ENCODE assay signal across 15 cellular contexts in genomic region chr15:98942966-98943584, GRCh38.
DNase-seq lines count a peak whose midpoint lies in the region; ATAC-seq and TF ChIP-seq lines count a peak whose summit lies in the region.
"Had no signal": no experiment of that assay in that cellular context is flagged by ENCODE, and none has a peak within 500 bp of the region (broad histone marks: within the 10 kb centered on the region; RNA-seq: fewer than 3 reads in every experiment).

No MANE protein-coding gene starts in this region.

- no peaks in the 10 kb centered on the region for H3K9me3 ChIP-seq in sigmoid colon
- H3K9me3 ChIP-seq: HAP-1 had no signal

- ATAC-seq in WTC11 (no peak), GM21381 (IDR thresholded peaks at IDR 0.05; ENCODE audit: unreplicated experiment) (no peak)
- ATAC-seq: activated CD8-positive, alpha-beta T cell treated with anti-CD3 and anti-CD28 coated beads for 36 hours; stimulated activated effector memory CD8-positive, alpha-beta T cell treated with anti-CD3 and anti-CD28 coated beads, Interleukin-12 subunit alpha, Interleukin-12 subunit beta, amount 100 ng/mL, for 72 hours had no signal

- peak overlapping the region; percentile 6; the same call in 1 of the 2 replicates for H3K27ac Mint-ChIP-seq in WTC11
- H3K27ac Mint-ChIP-seq: activated CD8-positive, alpha-beta T cell treated with anti-CD3 and anti-CD28 coated beads for 36 hours; activated T-helper 2 cell treated with anti-CD3 and anti-CD28 coated beads, Interferon-gamma antibody, Interleukin-2, Interleukin-4, amounts not matched to agents 10 μg/mL and 5 μg/mL and 100 μg/mL, durations not matched to agents 14 hours and 24 hours and 36 hours; memory B cell; stimulated activated effector memory CD8-positive, alpha-beta T cell treated with anti-CD3 and anti-CD28 coated beads, Interleukin-12 subunit alpha, Interleukin-12 subunit beta, amount 100 ng/mL, for 72 hours had no signal

- CTCF ChIA-PET in WTC11 (lab: Charles Lee): interaction anchor here (0.7 kb wide), 1 partner anchor 969 kb away, joined by 3 read pairs; no protein-coding TSS in a partner anchor

- H3K36me3 ChIP-seq in sigmoid colon: peaks cover 3 to 54% (median 27%) of the 10 kb centered on the region in 4 donors

- H3K4me3 ChIP-seq in sigmoid colon: no peak overlapping the region
- H3K4me3 ChIP-seq: HAP-1 had no signal

- no peaks in the 10 kb centered on the region for H3K27me3 ChIP-seq in sigmoid colon

- DNase-seq in WTC11 (ENCODE audit: low spot score): no peak
- peak; percentile 80 for DNase-seq in islet precursor cell
- DNase-seq in sigmoid colon: no peak
- DNase-seq in activated CD8-positive, alpha-beta memory T cell treated with anti-CD3 and anti-CD28 coated beads for 24 hours: no peak
- DNase-seq in DMS153 (lab: John Stamatoyannopoulos, UW): no peak
- no peak for DNase-seq in SHP77 treated with DMSO at 0.1 percent for 48 hours (lab: John Stamatoyannopoulos, UW)
- DNase-seq: activated CD8-positive, alpha-beta T cell treated with anti-CD3 and anti-CD28 coated beads for 36 hours; NCI-H1417; stimulated activated CD4-positive, alpha-beta T cell treated with anti-CD3 and anti-CD28 coated beads, Interleukin-4, amount 100 ng/mL, for 4 hours had no signal

- POLR2A ChIA-PET in WTC11 (lab: Charles Lee): no interaction called here

- no peak overlapping the region for H3K4me3 Mint-ChIP-seq in WTC11
- H3K4me3 Mint-ChIP-seq: activated CD8-positive, alpha-beta T cell treated with anti-CD3 and anti-CD28 coated beads for 36 hours; memory B cell; stimulated activated effector memory CD8-positive, alpha-beta T cell treated with anti-CD3 and anti-CD28 coated beads, Interleukin-12 subunit alpha, Interleukin-12 subunit beta, amount 100 ng/mL, for 72 hours had no signal

- TF ChIP-seq POLR2A in sigmoid colon (IDR thresholded peaks at IDR 0.05): no peak

- no peak for TF ChIP-seq EP300 in sigmoid colon (IDR thresholded peaks at IDR 0.05)

- H3K4me1 ChIP-seq in sigmoid colon: peaks cover 0 to 51% (median 45%) of the 10 kb centered on the region in 4 donors

- TF ChIP-seq CTCF in C4-2B (conservative IDR thresholded peaks at IDR 0.05) (no peak), WTC11 (IDR thresholded peaks at IDR 0.05) (no peak), sigmoid colon (IDR thresholded peaks at IDR 0.05) (no peak)

- H3K27me3 Mint-ChIP-seq in WTC11 (ENCODE audit: low read depth): no peaks in the 10 kb centered on the region
- H3K27me3 Mint-ChIP-seq: activated CD8-positive, alpha-beta T cell treated with anti-CD3 and anti-CD28 coated beads for 36 hours; memory B cell had no signal

- H3K4me1 Mint-ChIP-seq in WTC11: no peaks in the 10 kb centered on the region; the same call in 1 of the 2 replicates
- H3K4me1 Mint-ChIP-seq: memory B cell had no signal

- H3K27ac ChIP-seq in C4-2B (peak overlapping the region; percentile 20), sigmoid colon (peak overlapping the region; percentile 62 to 85 (median 76))

- H3K9me3 Mint-ChIP-seq in WTC11: no peaks in the 10 kb centered on the region
- H3K9me3 Mint-ChIP-seq: activated CD8-positive, alpha-beta T cell treated with anti-CD3 and anti-CD28 coated beads for 36 hours; activated T-helper 2 cell treated with anti-CD3 and anti-CD28 coated beads, Interferon-gamma antibody, Interleukin-2, Interleukin-4, amounts not matched to agents 10 μg/mL and 5 μg/mL and 100 μg/mL, durations not matched to agents 14 hours and 24 hours and 36 hours; memory B cell; stimulated activated effector memory CD8-positive, alpha-beta T cell treated with anti-CD3 and anti-CD28 coated beads, Interleukin-12 subunit alpha, Interleukin-12 subunit beta, amount 100 ng/mL, for 72 hours had no signal

- peaks cover 70% of the 10 kb centered on the region for H3K36me3 Mint-ChIP-seq in WTC11

- 65 to 75% methylated on average over 11 of the region's 11 CpGs for WGBS in sigmoid colon, 2 donors

- intact Hi-C loops in sigmoid colon (cut with DNase I): loop anchor here (10.0 kb wide), 1 partner anchor 272 kb away; no protein-coding TSS in a partner anchor

TF ChIP-seq in WTC11, 78 proteins besides CTCF, POLR2A, EP300 and RAD21:
- TF ChIP-seq, protein P1, sequence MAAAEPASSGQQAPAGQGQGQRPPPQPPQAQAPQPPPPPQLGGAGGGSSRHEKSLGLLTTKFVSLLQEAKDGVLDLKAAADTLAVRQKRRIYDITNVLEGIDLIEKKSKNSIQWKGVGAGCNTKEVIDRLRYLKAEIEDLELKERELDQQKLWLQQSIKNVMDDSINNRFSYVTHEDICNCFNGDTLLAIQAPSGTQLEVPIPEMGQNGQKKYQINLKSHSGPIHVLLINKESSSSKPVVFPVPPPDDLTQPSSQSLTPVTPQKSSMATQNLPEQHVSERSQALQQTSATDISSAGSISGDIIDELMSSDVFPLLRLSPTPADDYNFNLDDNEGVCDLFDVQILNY (CRISPR knock-in tag; IDR thresholded peaks at IDR 0.05): no peak
- TF ChIP-seq HMGA2 (CRISPR knock-in tag; IDR thresholded peaks at IDR 0.05) (no peak), SMAD3 (CRISPR knock-in tag; IDR thresholded peaks at IDR 0.05; ENCODE audit: borderline replicate concordance) (no peak), ZNF423 (CRISPR knock-in tag; IDR thresholded peaks at IDR 0.05) (no peak), ZNF232 (CRISPR knock-in tag; IDR thresholded peaks at IDR 0.05) (no peak), ZNF219 (CRISPR knock-in tag; IDR thresholded peaks at IDR 0.05; ENCODE audit: borderline replicate concordance) (no peak), FOXJ3 (CRISPR knock-in tag; IDR thresholded peaks at IDR 0.05; ENCODE audit: borderline replicate concordance) (no peak), EMX1 (CRISPR knock-in tag; IDR thresholded peaks at IDR 0.05) (no peak), NFATC4 (CRISPR knock-in tag; IDR thresholded peaks at IDR 0.05) (no peak), SOX15 (CRISPR knock-in tag; IDR thresholded peaks at IDR 0.05) (no peak), FOXK1 (CRISPR knock-in tag; IDR thresholded peaks at IDR 0.05) (no peak), ZNF671 (CRISPR knock-in tag; IDR thresholded peaks at IDR 0.05) (no peak), TCF7 (CRISPR knock-in tag; IDR thresholded peaks at IDR 0.05; ENCODE audit: low read depth) (no peak), KAT7 (CRISPR knock-in tag; IDR thresholded peaks at IDR 0.05; ENCODE audit: borderline replicate concordance) (no peak), USF1 (CRISPR knock-in tag; IDR thresholded peaks at IDR 0.05) (no peak), PRRX2 (CRISPR knock-in tag; IDR thresholded peaks at IDR 0.05) (no peak)
- TF ChIP-seq, protein P2, sequence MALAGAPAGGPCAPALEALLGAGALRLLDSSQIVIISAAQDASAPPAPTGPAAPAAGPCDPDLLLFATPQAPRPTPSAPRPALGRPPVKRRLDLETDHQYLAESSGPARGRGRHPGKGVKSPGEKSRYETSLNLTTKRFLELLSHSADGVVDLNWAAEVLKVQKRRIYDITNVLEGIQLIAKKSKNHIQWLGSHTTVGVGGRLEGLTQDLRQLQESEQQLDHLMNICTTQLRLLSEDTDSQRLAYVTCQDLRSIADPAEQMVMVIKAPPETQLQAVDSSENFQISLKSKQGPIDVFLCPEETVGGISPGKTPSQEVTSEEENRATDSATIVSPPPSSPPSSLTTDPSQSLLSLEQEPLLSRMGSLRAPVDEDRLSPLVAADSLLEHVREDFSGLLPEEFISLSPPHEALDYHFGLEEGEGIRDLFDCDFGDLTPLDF (CRISPR knock-in tag; IDR thresholded peaks at IDR 0.05): no peak
- TF ChIP-seq, protein P3, sequence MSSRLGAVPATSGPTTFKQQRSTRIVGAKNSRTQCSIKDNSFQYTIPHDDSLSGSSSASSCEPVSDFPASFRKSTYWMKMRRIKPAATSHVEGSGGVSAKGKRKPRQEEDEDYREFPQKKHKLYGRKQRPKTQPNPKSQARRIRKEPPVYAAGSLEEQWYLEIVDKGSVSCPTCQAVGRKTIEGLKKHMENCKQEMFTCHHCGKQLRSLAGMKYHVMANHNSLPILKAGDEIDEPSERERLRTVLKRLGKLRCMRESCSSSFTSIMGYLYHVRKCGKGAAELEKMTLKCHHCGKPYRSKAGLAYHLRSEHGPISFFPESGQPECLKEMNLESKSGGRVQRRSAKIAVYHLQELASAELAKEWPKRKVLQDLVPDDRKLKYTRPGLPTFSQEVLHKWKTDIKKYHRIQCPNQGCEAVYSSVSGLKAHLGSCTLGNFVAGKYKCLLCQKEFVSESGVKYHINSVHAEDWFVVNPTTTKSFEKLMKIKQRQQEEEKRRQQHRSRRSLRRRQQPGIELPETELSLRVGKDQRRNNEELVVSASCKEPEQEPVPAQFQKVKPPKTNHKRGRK (CRISPR knock-in tag; IDR thresholded peaks at IDR 0.05; ENCODE audit: borderline replicate concordance): no peak
- TF ChIP-seq, protein P4, sequence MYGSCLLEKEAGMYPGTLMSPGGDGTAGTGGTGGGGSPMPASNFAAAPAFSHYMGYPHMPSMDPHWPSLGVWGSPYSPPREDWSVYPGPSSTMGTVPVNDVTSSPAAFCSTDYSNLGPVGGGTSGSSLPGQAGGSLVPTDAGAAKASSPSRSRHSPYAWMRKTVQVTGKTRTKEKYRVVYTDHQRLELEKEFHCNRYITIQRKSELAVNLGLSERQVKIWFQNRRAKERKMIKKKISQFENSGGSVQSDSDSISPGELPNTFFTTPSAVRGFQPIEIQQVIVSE (CRISPR knock-in tag; IDR thresholded peaks at IDR 0.05; ENCODE audit: borderline replicate concordance): no peak
- TF ChIP-seq, protein P5, sequence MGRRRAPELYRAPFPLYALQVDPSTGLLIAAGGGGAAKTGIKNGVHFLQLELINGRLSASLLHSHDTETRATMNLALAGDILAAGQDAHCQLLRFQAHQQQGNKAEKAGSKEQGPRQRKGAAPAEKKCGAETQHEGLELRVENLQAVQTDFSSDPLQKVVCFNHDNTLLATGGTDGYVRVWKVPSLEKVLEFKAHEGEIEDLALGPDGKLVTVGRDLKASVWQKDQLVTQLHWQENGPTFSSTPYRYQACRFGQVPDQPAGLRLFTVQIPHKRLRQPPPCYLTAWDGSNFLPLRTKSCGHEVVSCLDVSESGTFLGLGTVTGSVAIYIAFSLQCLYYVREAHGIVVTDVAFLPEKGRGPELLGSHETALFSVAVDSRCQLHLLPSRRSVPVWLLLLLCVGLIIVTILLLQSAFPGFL (CRISPR knock-in tag; IDR thresholded peaks at IDR 0.05; ENCODE audit: borderline replicate concordance): no peak
